13 cellular contexts compared by ENCODE assay signal in genomic region chr18:79732721-79733025, GRCh38. TPM values are rescaled to one million over a fixed set of nuclear protein-coding genes. Genes with fewer than 3 reads are reported as not detected.
DNase-seq lines count a peak whose midpoint lies in the region; ATAC-seq, FAIRE-seq and TF ChIP-seq lines count a peak whose summit lies in the region.
"Had no signal": no experiment of that assay in that cellular context is flagged by ENCODE, and none has a peak within 500 bp of the region (broad histone marks: within the 10 kb centered on the region; RNA-seq: fewer than 3 reads in every experiment).

No MANE protein-coding gene starts in this region.

- ATAC-seq in HepG2 = no peak
- no peak for ATAC-seq in right lobe of liver

- H4K91ac ChIP-seq in mesenchymal stem cell (ENCODE audit: low read length) = no peak overlapping the region

- TF ChIP-seq EP300 in HepG2 (IDR thresholded peaks at IDR 0.05; ENCODE audit: low read depth in 2 of 2, low read length in 2 of 2) = no peak
- TF ChIP-seq EP300 in HepG2 (CRISPR knock-in tag; IDR thresholded peaks at IDR 0.05; ENCODE audit: borderline replicate concordance) = no peak

- no TSS peak for BruUV-seq in HepG2 (replicated peaks; lab: Mats Ljungman, UMichigan)

- H3K79me2 ChIP-seq in HepG2 (ENCODE audit: insufficient read depth, low read length) = no peaks in the 10 kb centered on the region

- no peak overlapping the region for H4K8ac ChIP-seq in mesenchymal stem cell (ENCODE audit: low read length)

- H3K9me3 ChIP-seq in HepG2 (ENCODE audit: low read length) = no peaks in the 10 kb centered on the region
- peaks cover 0 to 21% (median 0%) of the 10 kb centered on the region in 4 donors for H3K9me3 ChIP-seq in right lobe of liver
- peaks cover 98% of the 10 kb centered on the region for H3K9me3 ChIP-seq in mesenchymal stem cell (ENCODE audit: control insufficient read depth, low read length)

- TF ChIP-seq POLR2A in HepG2 (IDR thresholded peaks at IDR 0.05; ENCODE audit: insufficient read depth in 1 of 2, low read depth in 2 of 2, low read length in 2 of 2) (no peak), right lobe of liver (IDR thresholded peaks at IDR 0.05) (no peak), erythroblast (IDR thresholded peaks at IDR 0.05; ENCODE audit: low read length) (no peak)

- in situ Hi-C loops in HepG2 (cut with HindIII; ENCODE audit: extremely low pct_ligation_motif_present, low pct_unique_long_range_greater_than_20kb) (no loop called here), ACHN (cut with HindIII; ENCODE audit: low pct_ligation_motif_present, low pct_unique_long_range_greater_than_20kb, low sequenced_read_pairs) (no loop called here)

- POLR2A ChIA-PET in HepG2 (lab: Yijun Ruan, JAX) = no interaction called here

- H3K9ac ChIP-seq in HepG2 (ENCODE audit: insufficient read depth, low read depth, low read length) (no peak overlapping the region), mesenchymal stem cell (ENCODE audit: low read length) (no peak overlapping the region)
- H3K9ac ChIP-seq: BLaER1 treated with 17β-estradiol and CSF1 and Interleukin-3, amounts not matched to agents 10 nM and 100 nM had no signal

- H3K23ac ChIP-seq in mesenchymal stem cell (ENCODE audit: low read length in 2 of 2) = no peak overlapping the region

- no peak overlapping the region for H2BK5ac ChIP-seq in mesenchymal stem cell (ENCODE audit: low read depth, low read length, poor library complexity, severe bottlenecking)

- H3K4ac ChIP-seq in mesenchymal stem cell (ENCODE audit: low read depth in 1 of 2, low read length in 2 of 2) = no peak overlapping the region

- DNase-seq in HepG2 (ENCODE audit: low spot score) (no peak), right lobe of liver (no peak), erythroblast (lab: John Stamatoyannopoulos, UW) (peak; percentile 36 to 53), mesenchymal stem cell (peak; percentile 8), midbrain (lab: John Stamatoyannopoulos, UW) (no peak), ACHN (no peak)
- no peak for DNase-seq in activated CD8-positive, alpha-beta memory T cell treated with anti-CD3 and anti-CD28 coated beads, Interleukin-2, amount 50 U/mL, for 48 hours
- DNase-seq: 8988T, DMS 273 treated with DMSO at 0.1 percent for 48 hours had no signal

- no peak overlapping the region for H3K14ac ChIP-seq in mesenchymal stem cell (ENCODE audit: low read length in 2 of 2)

- no peak overlapping the region for H3K4me3 ChIP-seq in HepG2 (replicated peaks in 1 of 3; ENCODE audit: insufficient read depth in 1 of 3, low read depth in 2 of 3, low read length in 3 of 3)
- H3K4me3 ChIP-seq in right lobe of liver = no peak overlapping the region
- H3K4me3 ChIP-seq in mesenchymal stem cell (ENCODE audit: insufficient read depth in 1 of 2, low read depth in 1 of 2, low read length in 2 of 2) = peak overlapping the region in 1 of 2 experiments; percentile 58
- H3K4me3 ChIP-seq: BLaER1 treated with 17β-estradiol and CSF1 and Interleukin-3, amounts not matched to agents 10 nM and 100 nM; HAP-1 had no signal

- H3K4me1 ChIP-seq in HepG2 (ENCODE audit: insufficient read depth, low read length) (no peaks in the 10 kb centered on the region), right lobe of liver (no peaks in the 10 kb centered on the region), mesenchymal stem cell (ENCODE audit: control insufficient read depth, insufficient read depth, low read depth, low read length) (no peaks in the 10 kb centered on the region)
- H3K4me1 ChIP-seq: BLaER1 treated with 17β-estradiol and CSF1 and Interleukin-3, amounts not matched to agents 10 nM and 100 nM; HAP-1 had no signal

- CTCF ChIA-PET in HepG2 (lab: Yijun Ruan, JAX; ENCODE audit: low intra/inter-chr PET ratio, low total read pairs) = no interaction called here

- H3K79me1 ChIP-seq in mesenchymal stem cell (replicated peaks; ENCODE audit: low read length, poor library complexity, severe bottlenecking) = peaks cover 47% of the 10 kb centered on the region

- no peak overlapping the region for H2BK12ac ChIP-seq in mesenchymal stem cell (ENCODE audit: low read length in 2 of 2)

- no peak for TF ChIP-seq RAD21 in HepG2 (CRISPR knock-in tag; IDR thresholded peaks at IDR 0.05)

- H2AFZ ChIP-seq in HepG2 (ENCODE audit: low read length) = no peak overlapping the region
- no peak overlapping the region for H2AFZ ChIP-seq in mesenchymal stem cell (ENCODE audit: low read depth, low read length)

- no peak overlapping the region for H3K27ac ChIP-seq in HepG2 (ENCODE audit: extremely low read length, insufficient read depth, low read length)
- H3K27ac ChIP-seq in right lobe of liver = no peak overlapping the region
- no peak overlapping the region for H3K27ac ChIP-seq in mesenchymal stem cell (ENCODE audit: low read length, poor library complexity, severe bottlenecking)
- H3K27ac ChIP-seq: BLaER1 treated with 17β-estradiol and CSF1 and Interleukin-3, amounts not matched to agents 10 nM and 100 nM had no signal

- no peaks in the 10 kb centered on the region for H3K27me3 ChIP-seq in HepG2 (ENCODE audit: control insufficient read depth in 1 of 2, insufficient read depth in 2 of 2, low read length in 2 of 2)
- no peaks in the 10 kb centered on the region for H3K27me3 ChIP-seq in right lobe of liver
- no peaks in the 10 kb centered on the region for H3K27me3 ChIP-seq in mesenchymal stem cell (ENCODE audit: control insufficient read depth in 1 of 2, insufficient read depth in 1 of 2, low read length in 2 of 2)

- no peak overlapping the region for H3K18ac ChIP-seq in mesenchymal stem cell (ENCODE audit: low read depth in 1 of 2, low read length in 2 of 2)

- no peak for FAIRE-seq in HepG2 (lab: Jason Lieb, UNC)
- FAIRE-seq: GM18507, H1 had no signal

- TF ChIP-seq CTCF in HepG2 (CRISPR knock-in tag; IDR thresholded peaks at IDR 0.05) (no peak), right lobe of liver (IDR thresholded peaks at IDR 0.05) (no peak)

- no peak overlapping the region for H2AK5ac ChIP-seq in mesenchymal stem cell (ENCODE audit: low read length, severe bottlenecking)

- H2BK120ac ChIP-seq in mesenchymal stem cell (ENCODE audit: low read depth, low read length) = no peak overlapping the region

- intact Hi-C loops in HepG2 (cut with micrococcal nuclease; ENCODE audit: unreplicated experiment) (no loop called here), right lobe of liver (cut with DNase I) (no loop called here)

- 0 out of 2 replicates have a peak, but pooled peaks cover 3% of the 10 kb centered on the region for H4K20me1 ChIP-seq in HepG2 (ENCODE audit: insufficient read depth, low read length)

- peaks cover 19 to 69% of the 10 kb centered on the region in 2 experiments; a peak in 4 of 5 replicates for H3K36me3 ChIP-seq in HepG2 (replicated peaks in 1 of 2; ENCODE audit: control insufficient read depth in 1 of 2, insufficient read depth in 2 of 2, low read length in 2 of 2)
- H3K36me3 ChIP-seq in right lobe of liver = peaks cover 0 to 37% (median 7%) of the 10 kb centered on the region in 4 donors
- H3K36me3 ChIP-seq in mesenchymal stem cell (ENCODE audit: control insufficient read depth in 1 of 2, insufficient read depth in 2 of 2, low read depth in 1 of 2, low read length in 2 of 2) = peaks cover 85 to 96% of the 10 kb centered on the region in 2 experiments

- H2BK15ac ChIP-seq in mesenchymal stem cell (ENCODE audit: low read depth, poor library complexity, severe bottlenecking) = no peak overlapping the region

- no peak overlapping the region for H3K4me2 ChIP-seq in HepG2 (ENCODE audit: low read depth, low read length)
- no peak overlapping the region for H3K4me2 ChIP-seq in mesenchymal stem cell (ENCODE audit: low read length, poor library complexity, severe bottlenecking)
- H3K4me2 ChIP-seq: BLaER1 treated with 17β-estradiol and CSF1 and Interleukin-3, amounts not matched to agents 10 nM and 100 nM had no signal

- 95% methylated on average over 9 of the region's 9 CpGs for WGBS in HepG2 (ENCODE audit: low lambda C conversion rate)
- 94% methylated on average over 8 of the region's 9 CpGs for WGBS in right lobe of liver (ENCODE audit: insufficient coverage, low coverage, low lambda C conversion rate, missing lambda C conversion rate)
- 97% methylated on average over 9 of the region's 9 CpGs for WGBS in mesenchymal stem cell

TF ChIP-seq in HepG2, 621 proteins besides CTCF, POLR2A, EP300 and RAD21:
- TF ChIP-seq ZNF260 (CRISPR knock-in tag; IDR thresholded peaks at IDR 0.05; ENCODE audit: borderline replicate concordance, low read depth) (no peak), ZNF263 (CRISPR knock-in tag; IDR thresholded peaks at IDR 0.05) (peak; percentile 93)

RNA-seq across cellular contexts. Expression of gene CTDP1, which starts 53.1 kb away (rescaled TPM):
- total RNA-seq in HepG2 (2016; rRNA removed; fragmentation: Illumina TruSeq; extraction: Trizol) = 9.9 and 11.0 TPM in 2 replicates
- 3.1 and 4.7 TPM in 2 replicates for total RNA-seq in HepG2 (2016; cell fraction: cytosol; rRNA removed; fragmentation: Illumina TruSeq; extraction: Trizol; ENCODE audit: low read depth)
- 9.0 and 10.9 TPM in 2 replicates for total RNA-seq in HepG2 (2016; cell fraction: insoluble cytoplasmic fraction; rRNA removed; fragmentation: Illumina TruSeq; extraction: Trizol)
- 4.2 and 4.6 TPM in 2 replicates for total RNA-seq in HepG2 (2016; cell fraction: membrane; rRNA removed; fragmentation: Illumina TruSeq; extraction: Trizol)
- total RNA-seq in HepG2 (2016; cell fraction: nucleus; rRNA removed; fragmentation: Illumina TruSeq; extraction: Trizol) = 8.1 and 9.4 TPM in 2 replicates
- polyA plus RNA-seq in HepG2 (2011; rRNA removed) = 6.9 and 8.0 TPM in 2 replicates
- polyA plus RNA-seq in HepG2 (2011; cell fraction: cytosol; rRNA removed) = 4.9 and 6.4 TPM in 2 replicates
- 14.1 and 18.1 TPM in 2 replicates for polyA plus RNA-seq in HepG2 (2011; cell fraction: nucleus; rRNA removed)
- 5.4 and 8.7 TPM in 2 replicates for polyA plus RNA-seq in HepG2 (2012)
- 0.57 and 0.62 TPM in 2 replicates for polyA plus RNA-seq in HepG2 (2016; cell fraction: cytosol; fragmentation: Illumina TruSeq; extraction: Trizol; ENCODE audit: low read depth)
- 9.2 and 9.6 TPM in 2 replicates for polyA plus RNA-seq in HepG2 (2016; cell fraction: insoluble cytoplasmic fraction; fragmentation: Illumina TruSeq; extraction: Trizol; ENCODE audit: low read depth)
- polyA plus RNA-seq in HepG2 (2016; cell fraction: membrane; fragmentation: Illumina TruSeq; extraction: Trizol; ENCODE audit: low read depth) = 1.5 and 1.8 TPM in 2 replicates
- 12.6 and 13.4 TPM in 2 replicates for polyA plus RNA-seq in HepG2 (2016; cell fraction: nucleus; fragmentation: Illumina TruSeq; extraction: Trizol; ENCODE audit: insufficient read depth, low read depth)
- 12.3 and 14.8 TPM in 2 replicates for polyA minus RNA-seq in HepG2 (2011; rRNA and poly(A)+ RNA removed; ENCODE audit: low replicate concordance)
- polyA minus RNA-seq in HepG2 (2011; cell fraction: cytosol; rRNA and poly(A)+ RNA removed) = 5.7 and 6.2 TPM in 2 replicates
- 11.6 and 14.5 TPM in 2 replicates for polyA minus RNA-seq in HepG2 (2011; cell fraction: nucleus; rRNA and poly(A)+ RNA removed)
- 10 to 100 TPM in 1 of 6 experiments, 1 to 10 TPM in 5; 7.5 to 10.4 (median 8.2) TPM for total RNA-seq in right lobe of liver
- polyA plus RNA-seq in mesenchymal stem cell (2013, experiment 1 of 2) = 11.1 TPM
- polyA plus RNA-seq in mesenchymal stem cell (2013, experiment 2 of 2) = 11.3 TPM

Comparison
In these comparisons a context has a peak if more than half of its experiments do, and no peak if none do; other contexts are left out.
1. DNase-seq: peak in erythroblast (2 of 2) and mesenchymal stem cell (single experiment); none in HepG2 (single experiment), right lobe of liver (0 of 3), midbrain (single experiment), ACHN (single experiment) and activated CD8-positive, alpha-beta memory T cell treated with anti-CD3 and anti-CD28 coated beads, Interleukin-2, amount 50 U/mL, for 48 hours (single experiment).